In the genomic region with DNA sequence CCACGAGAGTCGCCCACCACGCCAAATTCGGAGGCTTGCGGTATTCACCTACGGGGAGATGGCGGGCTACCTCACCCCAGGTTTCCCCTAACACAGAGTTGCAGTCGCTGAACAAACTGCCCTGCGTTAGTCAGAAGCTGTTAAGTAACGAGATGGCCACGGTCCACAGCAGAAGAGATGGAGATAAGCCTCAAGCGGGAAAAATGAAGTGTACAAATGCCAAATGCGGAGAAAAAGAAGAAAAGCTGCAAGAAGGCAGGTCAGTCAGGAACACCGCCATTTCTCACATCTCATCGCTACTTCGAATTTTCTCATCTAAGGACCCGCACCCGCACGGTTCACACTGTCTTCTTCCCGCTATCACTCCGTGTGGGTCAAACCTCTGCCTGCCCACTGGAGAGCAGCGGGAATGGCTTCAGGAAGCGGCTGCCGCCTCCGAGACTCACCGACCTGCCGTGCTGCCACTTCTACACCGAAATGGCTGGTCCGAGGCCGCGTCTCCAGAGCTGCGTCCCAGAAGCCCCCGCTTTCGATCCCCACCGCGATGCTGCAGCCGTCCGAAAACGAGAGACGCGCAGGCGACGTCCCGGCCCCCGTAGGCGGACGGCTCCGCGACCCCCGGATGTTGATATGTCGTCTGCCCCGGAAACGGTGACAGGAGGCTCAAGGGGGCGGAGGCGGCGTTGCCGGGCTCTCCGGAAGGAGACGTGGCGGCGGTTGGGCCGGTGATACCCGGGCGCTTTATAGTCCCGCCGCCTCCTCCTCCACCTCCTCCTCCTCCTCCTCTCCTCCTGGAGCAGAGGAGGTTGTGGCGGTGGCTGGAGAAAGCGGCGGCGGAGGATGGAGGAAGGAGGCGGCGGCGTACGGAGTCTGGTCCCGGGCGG, we compare ENCODE assay signal across 8 cellular contexts. TPM values are rescaled to one million over a fixed set of nuclear protein-coding genes. Genes with fewer than 3 reads are reported as not detected.
DNase-seq lines count a peak whose midpoint lies in the region; ATAC-seq and TF ChIP-seq lines count a peak whose summit lies in the region.

A gene with protein sequence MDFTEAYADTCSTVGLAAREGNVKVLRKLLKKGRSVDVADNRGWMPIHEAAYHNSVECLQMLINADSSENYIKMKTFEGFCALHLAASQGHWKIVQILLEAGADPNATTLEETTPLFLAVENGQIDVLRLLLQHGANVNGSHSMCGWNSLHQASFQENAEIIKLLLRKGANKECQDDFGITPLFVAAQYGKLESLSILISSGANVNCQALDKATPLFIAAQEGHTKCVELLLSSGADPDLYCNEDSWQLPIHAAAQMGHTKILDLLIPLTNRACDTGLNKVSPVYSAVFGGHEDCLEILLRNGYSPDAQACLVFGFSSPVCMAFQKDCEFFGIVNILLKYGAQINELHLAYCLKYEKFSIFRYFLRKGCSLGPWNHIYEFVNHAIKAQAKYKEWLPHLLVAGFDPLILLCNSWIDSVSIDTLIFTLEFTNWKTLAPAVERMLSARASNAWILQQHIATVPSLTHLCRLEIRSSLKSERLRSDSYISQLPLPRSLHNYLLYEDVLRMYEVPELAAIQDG (minus strand): TSS at position 583 of the 884 bp plus-strand sequence. CDS start 21,381 bp downstream, outside the sequence.
A gene with protein sequence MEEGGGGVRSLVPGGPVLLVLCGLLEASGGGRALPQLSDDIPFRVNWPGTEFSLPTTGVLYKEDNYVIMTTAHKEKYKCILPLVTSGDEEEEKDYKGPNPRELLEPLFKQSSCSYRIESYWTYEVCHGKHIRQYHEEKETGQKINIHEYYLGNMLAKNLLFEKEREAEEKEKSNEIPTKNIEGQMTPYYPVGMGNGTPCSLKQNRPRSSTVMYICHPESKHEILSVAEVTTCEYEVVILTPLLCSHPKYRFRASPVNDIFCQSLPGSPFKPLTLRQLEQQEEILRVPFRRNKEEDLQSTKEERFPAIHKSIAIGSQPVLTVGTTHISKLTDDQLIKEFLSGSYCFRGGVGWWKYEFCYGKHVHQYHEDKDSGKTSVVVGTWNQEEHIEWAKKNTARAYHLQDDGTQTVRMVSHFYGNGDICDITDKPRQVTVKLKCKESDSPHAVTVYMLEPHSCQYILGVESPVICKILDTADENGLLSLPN (plus strand): TSS at position 674 of the 884 bp plus-strand sequence. CDS start 167 bp downstream, at position 841.

- intact Hi-C loops in PC-9 (cut with micrococcal nuclease; ENCODE audit: unreplicated experiment): loop anchor here (10.0 kb wide), 1 partner anchor 918 kb away; no protein-coding TSS in a partner anchor

- CTCF ChIA-PET in PC-9 (lab: Charles Lee): no interaction called here

- H3K4me1 ChIP-seq in PC-9 (replicated peaks; ENCODE audit: insufficient read depth): peaks cover 26% of the 10 kb centered on the region
- peaks cover 11 to 13% of the 10 kb centered on the region in 2 donors for H3K4me1 ChIP-seq in mucosa of rectum (ENCODE audit: control insufficient read depth in 2 of 2, insufficient read depth in 2 of 2, low read length in 2 of 2)

- H3K36me3 ChIP-seq in PC-9 (ENCODE audit: low read depth) (peaks cover 6% of the 10 kb centered on the region; the same call in 1 of the 2 replicates), mucosa of rectum (ENCODE audit: control insufficient read depth in 2 of 2, insufficient read depth in 2 of 2, low read length in 2 of 2) (peaks cover 0 to 5% of the 10 kb centered on the region in 2 donors)

- DNase-seq in DMS114 treated with DMSO at 0.1 percent for 48 hours (lab: John Stamatoyannopoulos, UW; ENCODE audit: unreplicated experiment): peak; percentile 87
- DNase-seq in PC-9: peak; percentile 73 to 85
- peak; percentile 86 for DNase-seq in activated T-cell treated with anti-CD3 and anti-CD28 coated beads, Interleukin-2, amount 50 U/mL, for 1 hour
- peak; percentile 91 to 92 for DNase-seq in erythroblast (lab: John Stamatoyannopoulos, UW)
- peak; percentile 93 for DNase-seq in stimulated activated CD8-positive, alpha-beta memory T cell treated with anti-CD3 and anti-CD28 coated beads, Interleukin-4, amount 100 ng/mL, for 48 hours

- no peaks in the 10 kb centered on the region for H3K27me3 Mint-ChIP-seq in IgD-negative memory B cell

- H3K36me3 Mint-ChIP-seq in IgD-negative memory B cell: no peaks in the 10 kb centered on the region

- POLR2A ChIA-PET in PC-9 (lab: Charles Lee; ENCODE audit: unreplicated experiment): no interaction called here

- peak within 1 kb of the TSS; percentile 90 to 98 (median 96) for H3K27ac Mint-ChIP-seq in IgD-negative memory B cell

- H3K4me3 ChIP-seq in PC-9 (peak within 1 kb of the TSS; percentile 88), mucosa of rectum (ENCODE audit: low read length in 2 of 2) (peak within 1 kb of the TSS; percentile 89 to 100)

- peak within 1 kb of the TSS; percentile 83 to 95 for H3K9ac ChIP-seq in mucosa of rectum (ENCODE audit: low read depth in 1 of 2, low read length in 2 of 2)

- peaks cover 18% of the 10 kb centered on the region; the same call in 1 of the 2 replicates for H3F3A ChIP-seq in PC-9 (ENCODE audit: insufficient read depth, low read depth)

- peak; percentile 87 for TF ChIP-seq POLR2A in erythroblast (IDR thresholded peaks at IDR 0.05; ENCODE audit: low read length)

- H3K9me2 ChIP-seq in PC-9 (ENCODE audit: insufficient read depth): no peaks in the 10 kb centered on the region

- H3K4me2 ChIP-seq in PC-9: peak within 1 kb of the TSS; percentile 95

- H3K4me3 Mint-ChIP-seq in IgD-negative memory B cell: peak within 1 kb of the TSS; percentile 96 to 98 (median 96)

- H3K9me3 ChIP-seq in PC-9 (ENCODE audit: insufficient read depth, low read depth): no peaks in the 10 kb centered on the region
- H3K9me3 ChIP-seq in mucosa of rectum (ENCODE audit: control insufficient read depth in 2 of 2, low read length in 2 of 2): no peaks in the 10 kb centered on the region

- H3K27ac ChIP-seq in PC-9 (peak within 1 kb of the TSS; percentile 51), mucosa of rectum (ENCODE audit: low read depth in 2 of 2, low read length in 2 of 2) (peak within 1 kb of the TSS; percentile 77 to 84)

- H2AFZ ChIP-seq in PC-9: peak within 1 kb of the TSS; percentile 93

- peak; percentile 95 for ATAC-seq in GM21576 (IDR thresholded peaks at IDR 0.05; ENCODE audit: unreplicated experiment)

- no peak for TF ChIP-seq CTCF in PC-9 (conservative IDR thresholded peaks at IDR 0.05)

- H3K79me2 ChIP-seq in PC-9 (ENCODE audit: low read depth): peaks cover 95% of the 10 kb centered on the region

- H3K27me3 ChIP-seq in PC-9 (ENCODE audit: insufficient read depth, low read depth) (no peaks in the 10 kb centered on the region), mucosa of rectum (ENCODE audit: control insufficient read depth in 2 of 2, insufficient read depth in 2 of 2, low read length in 2 of 2) (no peaks in the 10 kb centered on the region)

- BruUV-seq in PC-9 (replicated peaks; lab: Mats Ljungman, UMichigan): TSS peak; percentile 53

- H3K9me3 Mint-ChIP-seq in IgD-negative memory B cell: no peaks in the 10 kb centered on the region

- H3K4me1 Mint-ChIP-seq in IgD-negative memory B cell: peaks cover 39 to 46% (median 43%) of the 10 kb centered on the region in 3 donors

- H4K20me1 ChIP-seq in PC-9 (ENCODE audit: insufficient read depth): peaks cover 14% of the 10 kb centered on the region

RNA-seq across cellular contexts. Expression of the first gene that starts in this region (rescaled TPM):
- polyA plus RNA-seq in IgD-negative memory B cell: 14.7 TPM
- 22.0 and 27.7 TPM in 2 replicates for total RNA-seq in PC-9 (2021)

RNA-seq across cellular contexts. Expression of the second gene that starts in this region (rescaled TPM):
- polyA plus RNA-seq in IgD-negative memory B cell: 23.7 TPM
- 34.9 and 35.7 TPM in 2 replicates for total RNA-seq in PC-9 (2021)

Comparison
In these comparisons a context has a peak if more than half of its experiments do, and no peak if none do; other contexts are left out.
1. Peak in every context shown above with its lines: DNase-seq, ATAC-seq, H3K4me3 ChIP-seq and H3K27ac ChIP-seq.